ENCODE assay signal across 20 cellular contexts in the genomic region with DNA sequence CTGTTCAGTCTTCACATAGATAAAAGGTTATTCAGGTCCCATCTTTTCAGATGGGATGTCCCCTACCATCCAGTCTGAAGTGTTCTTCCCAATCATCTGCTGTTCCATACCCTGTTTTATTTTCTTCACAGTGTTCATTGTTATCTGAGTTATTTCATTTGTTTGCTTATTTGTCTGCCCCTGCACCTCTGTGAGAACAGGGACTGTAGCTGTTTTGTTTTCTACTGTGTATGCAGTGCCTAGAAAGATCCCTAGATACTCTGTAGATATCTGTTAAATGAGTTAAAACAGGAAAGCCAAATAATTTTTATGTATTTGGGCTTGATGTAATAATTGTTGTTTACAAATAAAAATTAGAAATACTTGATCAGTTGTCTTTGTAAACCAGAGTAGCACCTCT. TPM values are rescaled to one million over a fixed set of nuclear protein-coding genes. Genes with fewer than 3 reads are reported as not detected.
DNase-seq lines count a peak whose midpoint lies in the region; ATAC-seq and TF ChIP-seq lines count a peak whose summit lies in the region.
"Had no signal": no experiment of that assay in that cellular context is flagged by ENCODE, and none has a peak within 500 bp of the region (broad histone marks: within the 10 kb centered on the region; RNA-seq: fewer than 3 reads in every experiment).

No MANE protein-coding gene starts in this region.

- H3K36me3 Mint-ChIP-seq in activated T-cell treated with anti-CD3 and anti-CD28 coated beads, Interleukin-2, amount 50 U/mL, for 72 hours (ENCODE audit: insufficient read depth in 2 of 2): peaks cover 4 to 30% of the 10 kb centered on the region in 2 donors
- peaks cover 34% of the 10 kb centered on the region for H3K36me3 Mint-ChIP-seq in CD4-positive, CD25-positive, alpha-beta regulatory T cell
- H3K36me3 Mint-ChIP-seq in WTC11 (peaks cover 43% of the 10 kb centered on the region), neural progenitor cell (peaks cover 38% of the 10 kb centered on the region)

- no peaks in the 10 kb centered on the region for H3K27me3 Mint-ChIP-seq in activated T-cell treated with anti-CD3 and anti-CD28 coated beads, Interleukin-2, amount 50 U/mL, for 72 hours (ENCODE audit: low read depth)
- no peaks in the 10 kb centered on the region for H3K27me3 Mint-ChIP-seq in CD4-positive, CD25-positive, alpha-beta regulatory T cell
- H3K27me3 Mint-ChIP-seq in WTC11 (ENCODE audit: low read depth) (no peaks in the 10 kb centered on the region), neural progenitor cell (ENCODE audit: insufficient read depth, low read depth) (no peaks in the 10 kb centered on the region)
- H3K27me3 Mint-ChIP-seq: CD4-positive, alpha-beta memory T cell; IgD-negative memory B cell had no signal

- TF ChIP-seq CTCF in WTC11 (IDR thresholded peaks at IDR 0.05) (no peak), neural progenitor cell (IDR thresholded peaks at IDR 0.05) (no peak), breast epithelium (IDR thresholded peaks at IDR 0.05) (no peak), prostate gland (IDR thresholded peaks at IDR 0.05) (no peak)

- no peak for ATAC-seq in activated T-cell treated with anti-CD3 and anti-CD28 coated beads, Interleukin-2, amount 50 U/mL, for 72 hours (replicated peaks in 1 of 2)
- no peak for ATAC-seq in CD4-positive, CD25-positive, alpha-beta regulatory T cell (ENCODE audit: low read depth in 2 of 2)
- ATAC-seq in WTC11: no peak

- H3K9me3 ChIP-seq in CD4-positive, CD25-positive, alpha-beta regulatory T cell (ENCODE audit: control insufficient read depth in 2 of 2, low read length in 2 of 2): no peaks in the 10 kb centered on the region
- no peaks in the 10 kb centered on the region for H3K9me3 ChIP-seq in neural progenitor cell (ENCODE audit: low read depth)
- H3K9me3 ChIP-seq in breast epithelium: no peaks in the 10 kb centered on the region
- H3K9me3 ChIP-seq in prostate gland: no peaks in the 10 kb centered on the region

- peaks cover 5% of the 10 kb centered on the region for H4K20me1 ChIP-seq in neural progenitor cell (ENCODE audit: low read depth)

- H3K9ac ChIP-seq in neural progenitor cell: no peak overlapping the region

- no peak overlapping the region for H3K4me3 Mint-ChIP-seq in activated T-cell treated with anti-CD3 and anti-CD28 coated beads, Interleukin-2, amount 50 U/mL, for 72 hours
- H3K4me3 Mint-ChIP-seq in CD4-positive, CD25-positive, alpha-beta regulatory T cell: no peak overlapping the region
- H3K4me3 Mint-ChIP-seq in WTC11 (no peak overlapping the region), neural progenitor cell (no peak overlapping the region)
- H3K4me3 Mint-ChIP-seq: CD4-positive, alpha-beta memory T cell; IgD-negative memory B cell had no signal

- intact Hi-C loops in breast epithelium (cut with DNase I; ENCODE audit: low total_unique reads) (no loop called here), prostate gland (cut with DNase I) (no loop called here)

- no peak overlapping the region for H3K4me3 ChIP-seq in CD4-positive, CD25-positive, alpha-beta regulatory T cell (ENCODE audit: low read depth, low read length)
- H3K4me3 ChIP-seq in neural progenitor cell (no peak overlapping the region), breast epithelium (no peak overlapping the region), prostate gland (no peak overlapping the region)

- H3K27ac ChIP-seq in CD4-positive, CD25-positive, alpha-beta regulatory T cell (ENCODE audit: insufficient read depth, low read length, poor library complexity, severe bottlenecking): no peak overlapping the region
- H3K27ac ChIP-seq in neural progenitor cell (no peak overlapping the region), breast epithelium (no peak overlapping the region), prostate gland (no peak overlapping the region)
- H3K27ac ChIP-seq: HL-60 had no signal

- no peaks in the 10 kb centered on the region for H3K4me1 Mint-ChIP-seq in activated T-cell treated with anti-CD3 and anti-CD28 coated beads, Interleukin-2, amount 50 U/mL, for 72 hours (ENCODE audit: low read depth)
- peaks cover 10 to 16% (median 12%) of the 10 kb centered on the region in 4 donors for H3K4me1 Mint-ChIP-seq in CD4-positive, CD25-positive, alpha-beta regulatory T cell
- H3K4me1 Mint-ChIP-seq in WTC11: no peaks in the 10 kb centered on the region
- no peaks in the 10 kb centered on the region for H3K4me1 Mint-ChIP-seq in neural progenitor cell

- H3K9me3 Mint-ChIP-seq in activated T-cell treated with anti-CD3 and anti-CD28 coated beads, Interleukin-2, amount 50 U/mL, for 72 hours: no peaks in the 10 kb centered on the region
- H3K9me3 Mint-ChIP-seq in CD4-positive, CD25-positive, alpha-beta regulatory T cell: no peaks in the 10 kb centered on the region
- H3K9me3 Mint-ChIP-seq in WTC11: peaks cover 4% of the 10 kb centered on the region; the same call in 1 of the 2 replicates
- no peaks in the 10 kb centered on the region for H3K9me3 Mint-ChIP-seq in neural progenitor cell
- H3K9me3 Mint-ChIP-seq: CD4-positive, alpha-beta memory T cell; IgD-negative memory B cell had no signal

- TF ChIP-seq POLR2A in breast epithelium (IDR thresholded peaks at IDR 0.05) (no peak), prostate gland (IDR thresholded peaks at IDR 0.05) (no peak)

- peaks cover 14% of the 10 kb centered on the region for H3K79me2 ChIP-seq in neural progenitor cell (ENCODE audit: low read depth)

- POLR2A ChIA-PET in WTC11 (lab: Charles Lee): no interaction called here

- no peaks in the 10 kb centered on the region for H3K4me1 ChIP-seq in CD4-positive, CD25-positive, alpha-beta regulatory T cell (ENCODE audit: control insufficient read depth, insufficient read depth, low read length, poor library complexity, severe bottlenecking)
- H3K4me1 ChIP-seq in neural progenitor cell (no peaks in the 10 kb centered on the region), breast epithelium (no peaks in the 10 kb centered on the region), prostate gland (replicated peaks) (no peaks in the 10 kb centered on the region)

- no peak overlapping the region for H2AFZ ChIP-seq in neural progenitor cell (replicated peaks)

- no peak for DNase-seq in activated T-cell treated with anti-CD3 and anti-CD28 coated beads, Interleukin-2, amount 50 U/mL, for 72 hours
- no peak for DNase-seq in activated T-cell treated with anti-CD3 and anti-CD28 coated beads, Interleukin-2, amount 50 U/mL, for 1 hour
- no peak for DNase-seq in CD4-positive, CD25-positive, alpha-beta regulatory T cell
- DNase-seq in WTC11 (ENCODE audit: low spot score): no peak
- no peak for DNase-seq in neural progenitor cell (ENCODE audit: low spot score)
- no peak for DNase-seq in DMS153 treated with DMSO at 0.1 percent for 48 hours (lab: John Stamatoyannopoulos, UW; ENCODE audit: unreplicated experiment)
- DNase-seq in breast epithelium (ENCODE audit: low spot score in 2 of 2): no peak
- no peak for DNase-seq in prostate gland (ENCODE audit: low spot score)
- DNase-seq: CD4-positive, alpha-beta memory T cell; DMS79 treated with DMSO at 0.1 percent for 48 hours; HCEC 1CT; Karpas-422; NCI-H1048; NCI-H1436; NCI-H2029; NCI-H345; NCI-H524 treated with DMSO at 0.1 percent for 48 hours; SHP77 treated with DMSO at 0.1 percent for 48 hours had no signal

- no peaks in the 10 kb centered on the region for H3F3A ChIP-seq in neural progenitor cell (ENCODE audit: low read depth)

- no peaks in the 10 kb centered on the region for H3K27me3 ChIP-seq in CD4-positive, CD25-positive, alpha-beta regulatory T cell (ENCODE audit: control insufficient read depth, insufficient read depth, low read length)
- H3K27me3 ChIP-seq in neural progenitor cell (no peaks in the 10 kb centered on the region), breast epithelium (no peaks in the 10 kb centered on the region), prostate gland (replicated peaks; ENCODE audit: insufficient read depth) (no peaks in the 10 kb centered on the region)

- peaks cover 69% of the 10 kb centered on the region for H3K36me3 ChIP-seq in CD4-positive, CD25-positive, alpha-beta regulatory T cell (ENCODE audit: control insufficient read depth, insufficient read depth, low read length)
- peaks cover 55% of the 10 kb centered on the region for H3K36me3 ChIP-seq in neural progenitor cell
- peaks cover 11% of the 10 kb centered on the region for H3K36me3 ChIP-seq in breast epithelium
- peaks cover 0 to 6% of the 10 kb centered on the region in 2 donors for H3K36me3 ChIP-seq in prostate gland

- peak overlapping the region; percentile 48 for H3K27ac Mint-ChIP-seq in activated T-cell treated with anti-CD3 and anti-CD28 coated beads, Interleukin-2, amount 50 U/mL, for 72 hours
- peak overlapping the region in 2 of 3 donors; percentile 73 to 86 for H3K27ac Mint-ChIP-seq in CD4-positive, CD25-positive, alpha-beta regulatory T cell
- H3K27ac Mint-ChIP-seq in WTC11 (peak overlapping the region; percentile 18), neural progenitor cell (peak overlapping the region; percentile 13)

- no peak overlapping the region for H3K4me2 ChIP-seq in neural progenitor cell

- CTCF ChIA-PET in WTC11 (lab: Charles Lee): no interaction called here

RNA-seq across cellular contexts. Expression of gene SMAD4, which starts 34.2 kb away (rescaled TPM):
- total RNA-seq in activated T-cell treated with anti-CD3 and anti-CD28 coated beads, Interleukin-2, amount 50 U/mL, for 72 hours: 10 to 100 TPM; 84.7 to 97.0 TPM
- 89.5 TPM for total RNA-seq in CD4-positive, CD25-positive, alpha-beta regulatory T cell
- polyA plus RNA-seq in CD4-positive, CD25-positive, alpha-beta regulatory T cell: 10 to 100 TPM; 61.5 to 84.4 (median 78.0) TPM
- total RNA-seq in WTC11 (2021): 105 to 107 TPM (median 107 TPM) in 3 replicates
- total RNA-seq in neural progenitor cell (ENCODE audit: low replicate concordance): 168 and 310 TPM in 2 replicates
- 100 to 1,000 TPM in 2 of 3 donors, 10 to 100 TPM in 1; 96.2 to 155 (median 102) TPM for total RNA-seq in breast epithelium
- 100 to 1,000 TPM; 214 to 225 TPM for total RNA-seq in prostate gland

Comparison
In these comparisons a context has a peak if more than half of its experiments do, and no peak if none do; other contexts are left out.
1. H3K27ac Mint-ChIP-seq: peak in every context shown above with its lines; median percentile 80 in CD4-positive, CD25-positive, alpha-beta regulatory T cell; 48 in activated T-cell treated with anti-CD3 and anti-CD28 coated beads, Interleukin-2, amount 50 U/mL, for 72 hours; 18 in WTC11; 13 in neural progenitor cell.